In the genomic region with DNA sequence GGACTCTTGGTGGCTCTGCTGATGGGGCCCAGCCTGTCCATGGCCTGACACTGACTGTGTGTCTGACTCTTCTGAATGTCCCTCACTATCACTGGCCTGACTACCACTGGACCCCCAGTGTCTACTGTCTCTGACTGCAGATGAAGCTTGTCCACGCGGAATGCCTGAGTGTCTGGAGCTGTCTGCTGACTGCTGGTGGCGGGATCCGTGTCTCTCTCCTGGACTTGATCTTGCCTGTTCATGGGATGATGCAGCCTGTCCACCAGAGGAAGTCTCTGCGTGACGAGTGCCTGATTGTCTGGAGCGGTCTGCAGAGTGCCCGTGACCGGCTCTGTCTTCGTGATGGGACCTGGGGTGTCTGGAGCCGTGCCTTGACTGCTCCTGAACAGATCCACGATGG, we compare ENCODE assay signal across 6 cellular contexts. TPM values are rescaled to one million over a fixed set of nuclear protein-coding genes. Genes with fewer than 3 reads are reported as not detected.
"Had no signal": no experiment of that assay in that cellular context is flagged by ENCODE, and none has a peak within 500 bp of the region (broad histone marks: within the 10 kb centered on the region; RNA-seq: fewer than 3 reads in every experiment).

No MANE protein-coding gene starts in this region.

RNA-seq across cellular contexts. Expression of gene FLG, which starts 20.3 kb away (rescaled TPM):
- total RNA-seq: K562, PC-3, Right ventricle myocardium superior had no signal
- polyA plus RNA-seq: K562, SK-N-SH had no signal

RNA-seq across cellular contexts. Expression of gene FLG2, which starts 55.0 kb away (rescaled TPM):
- total RNA-seq: K562, M059J, PC-3, Right ventricle myocardium superior, SJSA1 had no signal
- polyA plus RNA-seq: K562, SK-N-SH had no signal
